Comparison of ENCODE assay signal across 24 cellular contexts in the genomic region with DNA sequence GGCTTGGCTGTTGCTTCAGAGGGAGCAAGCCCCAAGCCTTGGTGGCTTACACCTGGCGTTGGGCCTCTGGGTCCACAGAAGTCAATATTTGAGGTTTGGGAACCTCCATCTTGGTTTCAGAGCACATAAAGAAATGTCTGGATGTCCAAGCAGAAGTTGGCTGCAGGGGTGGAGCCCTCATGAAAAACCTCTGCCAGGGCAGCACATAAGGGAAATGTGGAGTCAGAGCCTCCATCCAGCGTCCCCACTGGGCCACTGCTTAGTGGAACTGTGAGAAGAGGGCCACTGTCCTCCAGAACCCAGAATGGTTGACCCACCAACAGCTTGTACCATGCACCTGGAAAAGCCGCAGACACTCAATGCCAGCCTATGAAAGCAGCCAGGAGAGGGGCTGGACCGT.
DNase-seq lines count a peak whose midpoint lies in the region; ATAC-seq, FAIRE-seq and TF ChIP-seq lines count a peak whose summit lies in the region.
"Had no signal": no experiment of that assay in that cellular context is flagged by ENCODE, and none has a peak within 500 bp of the region (broad histone marks: within the 10 kb centered on the region; RNA-seq: fewer than 3 reads in every experiment).

No MANE protein-coding gene starts in this region.

- no peak for TF ChIP-seq RAD21 in GM12878 (IDR thresholded peaks at IDR 0.05; ENCODE audit: insufficient read depth, low read depth, low read length)

- ATAC-seq in GM12878: no peak
- ATAC-seq in HG03571 (IDR thresholded peaks at IDR 0.05; ENCODE audit: unreplicated experiment): no peak
- ATAC-seq: A549; CD8-positive, alpha-beta T cell had no signal

- no peak overlapping the region for H2BK5ac ChIP-seq in mesendoderm (ENCODE audit: low read length)

- H3K27me3 Mint-ChIP-seq in endodermal cell (ENCODE audit: insufficient read depth) (no peaks in the 10 kb centered on the region), glutamatergic neuron (ENCODE audit: unreplicated experiment) (no peaks in the 10 kb centered on the region)
- H3K27me3 Mint-ChIP-seq: B cell; CD4-positive, alpha-beta T cell had no signal

- TF ChIP-seq POLR2A in GM12878 (IDR thresholded peaks at IDR 0.05; ENCODE audit: low read depth, low read length): no peak

- peaks cover 33% of the 10 kb centered on the region for H3K9me3 Mint-ChIP-seq in endodermal cell
- peaks cover 3% of the 10 kb centered on the region for H3K9me3 Mint-ChIP-seq in glutamatergic neuron (ENCODE audit: unreplicated experiment)

- H3K4me1 Mint-ChIP-seq in endodermal cell: peaks cover 9% of the 10 kb centered on the region
- H3K4me1 Mint-ChIP-seq in glutamatergic neuron (ENCODE audit: low read depth, unreplicated experiment): no peaks in the 10 kb centered on the region
- H3K4me1 Mint-ChIP-seq: B cell had no signal

- TF ChIP-seq CTCF in GM12878 (IDR thresholded peaks at IDR 0.05 in 2 of 3, conservative IDR thresholded peaks at IDR 0.05 in 1 of 3; ENCODE audit: control insufficient read depth in 2 of 3, extremely low read depth in 1 of 3, insufficient read depth in 1 of 3, low read depth in 3 of 3, low read length in 3 of 3) (no peak), endodermal cell (conservative IDR thresholded peaks at IDR 0.05) (no peak), glutamatergic neuron (IDR thresholded peaks at IDR 0.05; ENCODE audit: partially characterized antibody, unreplicated experiment) (no peak)

- H3K56ac ChIP-seq in mesendoderm (ENCODE audit: low read length): no peak overlapping the region

- no peak overlapping the region for H3K4ac ChIP-seq in mesendoderm (ENCODE audit: low read depth, low read length)

- H3K9me3 ChIP-seq in GM12878 (replicated peaks; ENCODE audit: control insufficient read depth, insufficient read depth, low read length) (peaks cover 3% of the 10 kb centered on the region; the same call in 1 of the 3 replicates), endodermal cell (ENCODE audit: control insufficient read depth, low read length) (peaks cover 42% of the 10 kb centered on the region)
- H3K9me3 ChIP-seq: A549 had no signal

- no peak overlapping the region for H4K5ac ChIP-seq in mesendoderm (ENCODE audit: low read length)

- H3K23ac ChIP-seq in mesendoderm (ENCODE audit: low read length): no peak overlapping the region

- H3K9ac ChIP-seq in GM12878 (ENCODE audit: control insufficient read depth, insufficient read depth, low read length) (no peak overlapping the region), endodermal cell (ENCODE audit: extremely low read depth, low read length, poor library complexity, severe bottlenecking) (no peak overlapping the region), mesendoderm (ENCODE audit: low read length) (no peak overlapping the region)
- H3K9ac ChIP-seq: BLaER1 treated with 17β-estradiol and CSF1 and Interleukin-3, amounts not matched to agents 10 nM and 100 nM had no signal

- H3K4me1 ChIP-seq in GM12878 (ENCODE audit: control insufficient read depth, insufficient read depth, low read length) (no peaks in the 10 kb centered on the region), endodermal cell (ENCODE audit: control insufficient read depth, insufficient read depth, low read length) (no peaks in the 10 kb centered on the region), mesendoderm (ENCODE audit: control insufficient read depth, low read depth, low read length) (no peaks in the 10 kb centered on the region)
- H3K4me1 ChIP-seq: A549; BLaER1 treated with 17β-estradiol and CSF1 and Interleukin-3, amounts not matched to agents 10 nM and 100 nM; Caco-2 had no signal

- H3K36me3 ChIP-seq in GM12878 (ENCODE audit: control insufficient read depth in 2 of 2, insufficient read depth in 2 of 2, low read length in 1 of 2): no peaks in the 10 kb centered on the region
- no peaks in the 10 kb centered on the region for H3K36me3 ChIP-seq in endodermal cell (ENCODE audit: control insufficient read depth, insufficient read depth, low read length)
- no peaks in the 10 kb centered on the region for H3K36me3 ChIP-seq in mesendoderm (ENCODE audit: control insufficient read depth, insufficient read depth, low read length)
- H3K36me3 ChIP-seq: BLaER1 treated with 17β-estradiol and CSF1 and Interleukin-3, amounts not matched to agents 10 nM and 100 nM had no signal

- POLR2A ChIA-PET in GM12878 (lab: Charles Lee): no interaction called here

- BruUV-seq in GM12878 (replicated peaks; lab: Mats Ljungman, UMichigan): no TSS peak

- no peak overlapping the region for H3K27ac ChIP-seq in GM12878 (ENCODE audit: control insufficient read depth, insufficient read depth)
- no peak overlapping the region for H3K27ac ChIP-seq in endodermal cell (ENCODE audit: low read depth, low read length)
- no peak overlapping the region for H3K27ac ChIP-seq in mesendoderm (ENCODE audit: low read depth, low read length)
- H3K27ac ChIP-seq: 22Rv1; A549; BLaER1 treated with 17β-estradiol and CSF1 and Interleukin-3, amounts not matched to agents 10 nM and 100 nM; C4-2B had no signal

- no peaks in the 10 kb centered on the region for H3K79me1 ChIP-seq in mesendoderm (ENCODE audit: low read length)

- H3K36me3 Mint-ChIP-seq in endodermal cell (ENCODE audit: low read depth) (peaks cover 3% of the 10 kb centered on the region), glutamatergic neuron (ENCODE audit: unreplicated experiment) (peaks cover 6% of the 10 kb centered on the region)
- H3K36me3 Mint-ChIP-seq: CD8-positive, alpha-beta T cell had no signal

- peak; percentile 9 for DNase-seq in DMS53 (lab: John Stamatoyannopoulos, UW)
- DNase-seq in DMS53 treated with DMSO at 0.1 percent for 48 hours (lab: John Stamatoyannopoulos, UW; ENCODE audit: unreplicated experiment): no peak
- no peak for DNase-seq in GM12878 (ENCODE audit: low read depth, low spot score)
- no peak for DNase-seq in endodermal cell
- DNase-seq in mesendoderm: peak; percentile 6
- no peak for DNase-seq in DMS79 treated with DMSO at 0.1 percent for 48 hours (lab: John Stamatoyannopoulos, UW)
- DNase-seq in glutamatergic neuron: no peak
- DNase-seq: AML-193; Caco-2; Calu3; CD4-positive, alpha-beta T cell; CD8-positive, alpha-beta T cell; DND-41; EL; GDM1 had no signal

- intact Hi-C loops in GM12878 (cut with micrococcal nuclease; ENCODE audit: unreplicated experiment): no loop called here

- no peak overlapping the region for H4K8ac ChIP-seq in mesendoderm (ENCODE audit: low read depth, low read length)

- SMC1A ChIA-PET in GM12878 (lab: Charles Lee; ENCODE audit: uncharacterized antibody, unreplicated experiment): no interaction called here

- H3K79me2 ChIP-seq in GM12878 (ENCODE audit: control insufficient read depth, insufficient read depth, low read length) (no peaks in the 10 kb centered on the region), mesendoderm (ENCODE audit: control insufficient read depth, insufficient read depth, low read length) (no peaks in the 10 kb centered on the region)

- 0% methylated on average over 4 of the region's 4 CpGs for WGBS in GM12878 (ENCODE audit: insufficient coverage, insufficient replicate concordance, low lambda C conversion rate, missing lambda C conversion rate)
- 88 to 95% methylated on average over 2 to 4 of the region's 4 CpGs for WGBS in endodermal cell (ENCODE audit: insufficient coverage in 1 of 2, insufficient read length in 1 of 2), 2 experiments
- WGBS in mesendoderm (ENCODE audit: extremely low coverage, insufficient coverage, low lambda C conversion rate): no CpG with 5 or more reads among the region's 4 CpGs

- in situ Hi-C loops in GM12878 (cut with MboI): no loop called here

- FAIRE-seq in GM12878 (lab: Jason Lieb, UNC): no peak
- FAIRE-seq: A549, D721Med, GM12891, GM19239 had no signal

- H2AK5ac ChIP-seq in mesendoderm (ENCODE audit: low read length): no peak overlapping the region

- no peak overlapping the region for H3K27ac Mint-ChIP-seq in endodermal cell
- no peak overlapping the region for H3K27ac Mint-ChIP-seq in glutamatergic neuron (ENCODE audit: unreplicated experiment)
- H3K27ac Mint-ChIP-seq: B cell; CD4-positive, alpha-beta T cell; CD8-positive, alpha-beta T cell had no signal

- TF ChIP-seq EP300 in GM12878 (IDR thresholded peaks at IDR 0.05; ENCODE audit: borderline replicate concordance in 1 of 2, control insufficient read depth in 1 of 2, low read depth in 2 of 2, low read length in 2 of 2): no peak

- H2BK120ac ChIP-seq in mesendoderm (ENCODE audit: low read depth, low read length): no peak overlapping the region

- H3K4me2 ChIP-seq in GM12878 (ENCODE audit: control insufficient read depth, insufficient read depth) (no peak overlapping the region), mesendoderm (ENCODE audit: low read length) (no peak overlapping the region)
- H3K4me2 ChIP-seq: A549; BLaER1 treated with 17β-estradiol and CSF1 and Interleukin-3, amounts not matched to agents 10 nM and 100 nM had no signal

- CTCF ChIA-PET in GM12878 (lab: Yijun Ruan, JAX): no interaction called here

- H4K20me1 ChIP-seq in GM12878 (ENCODE audit: control insufficient read depth, insufficient read depth): no peaks in the 10 kb centered on the region
- H4K20me1 ChIP-seq: BLaER1 treated with 17β-estradiol and CSF1 and Interleukin-3, amounts not matched to agents 10 nM and 100 nM had no signal

- H3K4me3 Mint-ChIP-seq in endodermal cell (no peak overlapping the region), glutamatergic neuron (ENCODE audit: unreplicated experiment) (no peak overlapping the region)
- H3K4me3 Mint-ChIP-seq: B cell; CD4-positive, alpha-beta T cell; CD8-positive, alpha-beta T cell had no signal

- H2BK15ac ChIP-seq in mesendoderm (replicated peaks; ENCODE audit: low read depth): no peak overlapping the region

- H2AFZ ChIP-seq in GM12878 (ENCODE audit: control insufficient read depth, low read depth, low read length): no peak overlapping the region

- RAD21 ChIA-PET in GM12878 (lab: Charles Lee; ENCODE audit: unreplicated experiment): no interaction called here

- H3K27me3 ChIP-seq in GM12878 (replicated peaks in 1 of 2; ENCODE audit: control insufficient read depth in 2 of 2, insufficient read depth in 2 of 2, low read length in 1 of 2) (no peaks in the 10 kb centered on the region), endodermal cell (ENCODE audit: control insufficient read depth, insufficient read depth, low read length, poor library complexity, severe bottlenecking) (no peaks in the 10 kb centered on the region), mesendoderm (ENCODE audit: insufficient read depth, low read length, poor library complexity) (no peaks in the 10 kb centered on the region)
- H3K27me3 ChIP-seq: BLaER1 treated with 17β-estradiol and CSF1 and Interleukin-3, amounts not matched to agents 10 nM and 100 nM had no signal

- H3K4me3 ChIP-seq in GM12878 (no peak overlapping the region), endodermal cell (ENCODE audit: low read length) (peak overlapping the region; percentile 11), mesendoderm (ENCODE audit: low read length) (no peak overlapping the region)
- H3K4me3 ChIP-seq: A549; BLaER1 treated with 17β-estradiol and CSF1 and Interleukin-3, amounts not matched to agents 10 nM and 100 nM had no signal

- H3K18ac ChIP-seq in mesendoderm (ENCODE audit: low read length): no peak overlapping the region

TF ChIP-seq in GM12878, 131 proteins besides CTCF, POLR2A, EP300 and RAD21 (continues in another document):
- TF ChIP-seq ETV6 (conservative IDR thresholded peaks at IDR 0.05 in 1 of 2, IDR thresholded peaks at IDR 0.05 in 1 of 2; ENCODE audit: borderline replicate concordance in 1 of 2, low read depth in 1 of 2) (no peak), CBX5 (IDR thresholded peaks at IDR 0.05; ENCODE audit: low read depth) (peak; percentile 66; the same call in 1 of the 2 replicates), DPF2 (IDR thresholded peaks at IDR 0.05) (no peak)

Comparison
In these comparisons a context has a peak if more than half of its experiments do, and no peak if none do; other contexts are left out.
1. DNase-seq: peak in DMS53 (single experiment) and mesendoderm (single experiment); none in DMS53 treated with DMSO at 0.1 percent for 48 hours (single experiment), GM12878 (single experiment), endodermal cell (single experiment), DMS79 treated with DMSO at 0.1 percent for 48 hours (single experiment) and glutamatergic neuron (single experiment).